Comparison of ENCODE assay signal across 26 cellular contexts in genomic region chr12:26488339-26488738, GRCh38.
DNase-seq lines count a peak whose midpoint lies in the region; ATAC-seq and TF ChIP-seq lines count a peak whose summit lies in the region.
"Had no signal": no experiment of that assay in that cellular context is flagged by ENCODE, and none has a peak within 500 bp of the region (broad histone marks: within the 10 kb centered on the region; RNA-seq: fewer than 3 reads in every experiment).

No MANE protein-coding gene starts in this region.

- no peak overlapping the region for H3K4me2 ChIP-seq in GM23338
- H3K4me2 ChIP-seq: KMS-11 had no signal

- H3K79me2 ChIP-seq in GM23338 (replicated peaks; ENCODE audit: insufficient read depth): no peaks in the 10 kb centered on the region

- no peaks in the 10 kb centered on the region for H3K9me2 ChIP-seq in GM23338 (ENCODE audit: insufficient read depth)

- H3K4me3 ChIP-seq in GM23338 (no peak overlapping the region), HEK293 (ENCODE audit: low read depth, low read length) (no peak overlapping the region)
- H3K4me3 ChIP-seq: SJCRH30 had no signal

- H3K27me3 ChIP-seq in GM23338 (ENCODE audit: insufficient read depth): no peaks in the 10 kb centered on the region
- H3K27me3 ChIP-seq: SJCRH30 had no signal

- H3K9me3 Mint-ChIP-seq in GM23338: no peaks in the 10 kb centered on the region
- H3K9me3 Mint-ChIP-seq in nephron progenitor cell: no peaks in the 10 kb centered on the region

- peaks cover 1% of the 10 kb centered on the region for H3K27me3 Mint-ChIP-seq in GM23338 (ENCODE audit: insufficient read depth, low read depth, poor library complexity)
- peaks cover 6% of the 10 kb centered on the region for H3K27me3 Mint-ChIP-seq in nephron progenitor cell (ENCODE audit: low read depth, poor library complexity)
- H3K27me3 Mint-ChIP-seq: CD4-positive, alpha-beta memory T cell had no signal

- no peak overlapping the region for H3K27ac Mint-ChIP-seq in GM23338
- peak overlapping the region; percentile 20 for H3K27ac Mint-ChIP-seq in nephron progenitor cell

- H2AFZ ChIP-seq in GM23338: no peak overlapping the region

- no peaks in the 10 kb centered on the region for H3K9me3 ChIP-seq in HEK293 (ENCODE audit: control insufficient read depth, insufficient read depth, low read depth, low read length)
- H3K9me3 ChIP-seq: SJCRH30 had no signal

- no peaks in the 10 kb centered on the region for H4K20me1 ChIP-seq in GM23338 (replicated peaks; ENCODE audit: insufficient read depth)

- no peak overlapping the region for H3K4me3 Mint-ChIP-seq in GM23338
- no peak overlapping the region for H3K4me3 Mint-ChIP-seq in nephron progenitor cell
- H3K4me3 Mint-ChIP-seq: CD4-positive, alpha-beta memory T cell had no signal

- TF ChIP-seq CTCF in GM23338 (conservative IDR thresholded peaks at IDR 0.05; ENCODE audit: low read depth in 2 of 2) (no peak), HEK293 (tag by site-specific recombination; IDR thresholded peaks at IDR 0.05) (no peak), VCaP (conservative IDR thresholded peaks at IDR 0.05) (no peak), nephron progenitor cell (IDR thresholded peaks at IDR 0.05) (no peak)

- peaks cover 10% of the 10 kb centered on the region for H3K36me3 ChIP-seq in GM23338 (ENCODE audit: insufficient read depth)
- H3K36me3 ChIP-seq in HEK293 (ENCODE audit: control insufficient read depth in 2 of 2, insufficient read depth in 1 of 2, low read length in 2 of 2): no peaks in the 10 kb centered on the region

- H3K27ac ChIP-seq in GM23338 (ENCODE audit: low read depth): no peak overlapping the region
- no peak overlapping the region for H3K27ac ChIP-seq in HEK293 (ENCODE audit: extremely low read depth, low read depth, low read length)
- H3K27ac ChIP-seq in VCaP: peak overlapping the region; percentile 30; the same call in 1 of the 2 replicates
- H3K27ac ChIP-seq: KMS-11, SJCRH30 had no signal

- CTCF ChIA-PET in HEK293 (lab: Yijun Ruan, JAX): no interaction called here

- POLR2A ChIA-PET in HEK293 (lab: Yijun Ruan, JAX): no interaction called here

- H3K36me3 Mint-ChIP-seq in GM23338 (ENCODE audit: low read depth) (peaks cover 20% of the 10 kb centered on the region), nephron progenitor cell (ENCODE audit: low read depth) (no peaks in the 10 kb centered on the region)

- H3K4me1 Mint-ChIP-seq in GM23338: no peaks in the 10 kb centered on the region
- peaks cover 9% of the 10 kb centered on the region for H3K4me1 Mint-ChIP-seq in nephron progenitor cell
- H3K4me1 Mint-ChIP-seq: CD4-positive, alpha-beta memory T cell had no signal

- H3K4me1 ChIP-seq in GM23338 (ENCODE audit: insufficient read depth) (no peaks in the 10 kb centered on the region), HEK293 (ENCODE audit: control insufficient read depth, insufficient read depth, low read length) (no peaks in the 10 kb centered on the region)
- H3K4me1 ChIP-seq: SJCRH30 had no signal

- peak; percentile 41 for DNase-seq in GM23338 (ENCODE audit: low spot score)
- DNase-seq in nephron progenitor cell: no peak
- no peak for DNase-seq in hippocampal formation (lab: John Stamatoyannopoulos, UW)
- no peak for DNase-seq in T1000 (lab: John Stamatoyannopoulos, UW)
- DNase-seq: C1 segment of cervical spinal cord; CD4-positive, alpha-beta memory T cell; COR-L47; DMS79; EL; GDM1; NCI-H1092; NCI-H1417 treated with DMSO at 0.1 percent for 48 hours; NCI-H1694 treated with DMSO at 0.1 percent for 48 hours; NCI-H2081; NCI-H2171 treated with DMSO at 0.1 percent for 48 hours; NCI-H345; NCI-H510A treated with DMSO at 0.1 percent for 48 hours; NCI-H82; NK-92 treated with Interleukin-12 subunit alpha and Interleukin-12 subunit beta, amount 100 ng/mL, for 24 hours; PC-3; SJCRH30 had no signal

- ATAC-seq in GM23338 (no peak), GM21390 (IDR thresholded peaks at IDR 0.05; ENCODE audit: unreplicated experiment) (no peak)
- ATAC-seq: PC-3, SK-N-SH treated with all-trans-retinoic acid at 6 μM for 48 hours had no signal

- H3F3A ChIP-seq in GM23338 (replicated peaks; ENCODE audit: low read depth): no peaks in the 10 kb centered on the region

TF ChIP-seq in GM23338, 12 proteins besides CTCF, POLR2A, EP300 and RAD21:
- no peak for TF ChIP-seq NANOG (IDR thresholded peaks at IDR 0.05; ENCODE audit: borderline replicate concordance)

TF ChIP-seq in HEK293, 187 proteins besides CTCF, POLR2A, EP300 and RAD21:
- TF ChIP-seq BCL6B (tag by site-specific recombination; IDR thresholded peaks at IDR 0.05): peak; percentile 51; the same call in 1 of the 2 replicates
- TF ChIP-seq ZNF26 (tag by site-specific recombination; IDR thresholded peaks at IDR 0.05): no peak
- TF ChIP-seq ZXDB (tag by site-specific recombination; IDR thresholded peaks at IDR 0.05): no peak
- TF ChIP-seq ZNF48 (tag by site-specific recombination; IDR thresholded peaks at IDR 0.05): no peak
- TF ChIP-seq SP7 (tag by site-specific recombination; IDR thresholded peaks at IDR 0.05): peak; percentile 68
